ENCODE assay signal across 9 cellular contexts in the genomic region with DNA sequence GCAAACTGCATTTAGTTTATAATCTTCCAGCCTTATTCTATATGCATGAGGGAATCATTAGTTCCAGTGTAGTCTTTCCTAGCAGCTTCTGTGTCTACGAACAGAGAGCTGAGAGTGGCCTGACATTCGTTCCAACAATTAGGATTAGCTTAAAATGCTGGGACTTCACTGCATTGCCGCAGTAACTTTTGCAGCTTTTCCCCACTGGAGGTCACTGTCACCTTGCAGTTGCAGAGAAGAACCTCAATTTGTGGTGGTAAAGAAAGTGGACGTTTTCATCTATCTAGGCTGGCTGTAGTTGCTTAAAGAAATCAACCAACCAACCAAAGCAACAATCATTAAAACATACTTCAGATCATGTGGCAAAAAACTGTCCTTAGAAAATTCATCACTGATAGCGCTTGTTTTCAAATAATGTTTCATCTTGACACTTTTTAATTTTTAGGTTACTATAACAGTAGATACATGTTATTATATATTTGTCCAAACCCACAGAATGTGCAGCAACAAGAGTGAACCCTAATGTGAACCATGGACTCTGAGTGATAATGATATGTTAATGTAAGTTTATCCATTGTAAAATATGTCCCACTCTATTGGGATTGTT. TPM values are rescaled to one million over a fixed set of nuclear protein-coding genes. Genes with fewer than 3 reads are reported as not detected.
DNase-seq lines count a peak whose midpoint lies in the region; ATAC-seq and TF ChIP-seq lines count a peak whose summit lies in the region.
"Had no signal": no experiment of that assay in that cellular context is flagged by ENCODE, and none has a peak within 500 bp of the region (broad histone marks: within the 10 kb centered on the region; RNA-seq: fewer than 3 reads in every experiment).

No MANE protein-coding gene starts in this region.

- H3K36me3 ChIP-seq in GM23248 (ENCODE audit: low read depth): no peaks in the 10 kb centered on the region

- H3K36me3 Mint-ChIP-seq in CD4-positive, alpha-beta T cell (ENCODE audit: low read depth): no peaks in the 10 kb centered on the region

- H3K9me3 Mint-ChIP-seq in CD4-positive, alpha-beta T cell: no peaks in the 10 kb centered on the region
- H3K9me3 Mint-ChIP-seq: T-helper 1 cell treated with Interleukin-12 subunit alpha and Interleukin-12 subunit beta and Interleukin-4 antibody, amounts not matched to agents 30 μg/mL and 1 μg/mL, for 36 hours had no signal

- in situ Hi-C loops in GM23248 (cut with MboI): no loop called here

- peak; percentile 65 for TF ChIP-seq CTCF in CD4-positive, alpha-beta T cell (IDR thresholded peaks at IDR 0.05)

- H3K9ac ChIP-seq in GM23248: no peak overlapping the region

- H3K27me3 Mint-ChIP-seq in CD4-positive, alpha-beta T cell: peaks cover 4% of the 10 kb centered on the region

- peak overlapping the region; percentile 16; the same call in 1 of the 2 replicates for H2AFZ ChIP-seq in GM23248

- no peak overlapping the region for H3K27ac Mint-ChIP-seq in CD4-positive, alpha-beta T cell
- H3K27ac Mint-ChIP-seq: T-helper 1 cell treated with Interleukin-12 subunit alpha and Interleukin-12 subunit beta and Interleukin-4 antibody, amounts not matched to agents 30 μg/mL and 1 μg/mL, for 36 hours had no signal

- H3K4me1 ChIP-seq in GM23248 (ENCODE audit: insufficient read depth): peaks cover 3% of the 10 kb centered on the region; the same call in 1 of the 2 replicates

- H3K4me2 ChIP-seq in GM23248 (ENCODE audit: unreplicated experiment): no peak overlapping the region

- POLR2A ChIA-PET in CD4-positive, alpha-beta T cell (lab: Charles Lee): interaction anchor here (1.0 to 1.6 kb wide), 3 partner anchors 20 to 103 kb away, joined by 3 read pairs; a partner anchor contains a TSS

- no peaks in the 10 kb centered on the region for H3K9me3 ChIP-seq in CD4-positive, alpha-beta T cell (ENCODE audit: control insufficient read depth, low read length)
- no peaks in the 10 kb centered on the region for H3K9me3 ChIP-seq in GM23248 (ENCODE audit: low read depth)

- peak; percentile 21 to 50 (median 38) for DNase-seq in CD4-positive, alpha-beta T cell
- peak; percentile 71 for DNase-seq in GM23248
- DNase-seq in NCI-H774 (lab: John Stamatoyannopoulos, UW): peak; percentile 24
- peak; percentile 22 for DNase-seq in activated T-cell treated with anti-CD3 and anti-CD28 coated beads for 1 hour (ENCODE audit: low read depth)
- peak; percentile 53 for DNase-seq in fibroblast of gingiva (ENCODE audit: low read depth)
- DNase-seq in occipital lobe (lab: John Stamatoyannopoulos, UW): peak; percentile 37
- DNase-seq in NCI-H226: no peak
- DNase-seq in cortex of kidney (lab: John Stamatoyannopoulos, UW): no peak

- peaks cover 8% of the 10 kb centered on the region; the same call in 1 of the 2 replicates for H3F3A ChIP-seq in GM23248 (ENCODE audit: insufficient read depth)

- no peaks in the 10 kb centered on the region for H3K27me3 ChIP-seq in CD4-positive, alpha-beta T cell (ENCODE audit: control insufficient read depth, insufficient read depth, low read length)
- no peaks in the 10 kb centered on the region for H3K27me3 ChIP-seq in GM23248 (replicated peaks; ENCODE audit: insufficient read depth)

- H3K79me2 ChIP-seq in GM23248 (ENCODE audit: insufficient read depth): no peaks in the 10 kb centered on the region

- no peak overlapping the region for H3K4me3 Mint-ChIP-seq in CD4-positive, alpha-beta T cell
- H3K4me3 Mint-ChIP-seq: T-helper 1 cell treated with Interleukin-12 subunit alpha and Interleukin-12 subunit beta and Interleukin-4 antibody, amounts not matched to agents 30 μg/mL and 1 μg/mL, for 36 hours had no signal

- H3K27ac ChIP-seq in CD4-positive, alpha-beta T cell (ENCODE audit: low read depth, low read length): no peak overlapping the region
- H3K27ac ChIP-seq in GM23248: no peak overlapping the region

- no peaks in the 10 kb centered on the region for H3K4me1 Mint-ChIP-seq in CD4-positive, alpha-beta T cell (ENCODE audit: low read depth)

- WGBS in GM23248 (ENCODE audit: low coverage in 1 of 2, low lambda C conversion rate in 2 of 2, missing lambda C conversion rate in 2 of 2), 2 experiments: 22% methylated on average over 5 of the region's 5 CpGs

- intact Hi-C loops in CD4-positive, alpha-beta T cell (cut with DNase I, micrococcal nuclease): loop anchor here in 1 of 2 experiments (1.0 kb wide), 3 partner anchors 23 to 194 kb away; no protein-coding TSS in a partner anchor

- no peaks in the 10 kb centered on the region for H4K20me1 ChIP-seq in GM23248 (ENCODE audit: insufficient read depth)

- ATAC-seq in CD4-positive, alpha-beta T cell (ENCODE audit: poor library complexity): peak; percentile 75

- H3K9me2 ChIP-seq in GM23248 (ENCODE audit: insufficient read depth): no peaks in the 10 kb centered on the region

- CTCF ChIA-PET in CD4-positive, alpha-beta T cell (lab: Charles Lee): interaction anchor here (0.7 to 2.8 kb wide), 6 partner anchors 9 to 251 kb away, joined by 3 to 12 read pairs (median 6); a partner anchor contains a TSS

- no peak overlapping the region for H3K4me3 ChIP-seq in GM23248

RNA-seq across cellular contexts. Expression of a gene that starts 12.2 kb away (rescaled TPM):
- total RNA-seq in CD4-positive, alpha-beta T cell: 1 to 10 TPM; 1.6 to 2.0 TPM
- total RNA-seq in GM23248 (2014; rRNA removed; shearing (Covaris generic)): 0.43 and 0.51 TPM in 2 replicates
- polyA plus RNA-seq in GM23248 (2016; fragmentation: Nextera tagmentation; extraction: Ambion mirVana): 0.20 and 0.24 TPM in 2 replicates
- total RNA-seq in occipital lobe: 0.47 TPM

RNA-seq across cellular contexts. Expression of a gene that starts 26.7 kb away (rescaled TPM):
- 10 to 100 TPM; 22.4 to 25.2 TPM for total RNA-seq in CD4-positive, alpha-beta T cell
- 63.1 and 64.9 TPM in 2 replicates for total RNA-seq in GM23248 (2014; rRNA removed; shearing (Covaris generic))
- polyA plus RNA-seq in GM23248 (2016; fragmentation: Nextera tagmentation; extraction: Ambion mirVana): 16.8 and 17.0 TPM in 2 replicates
- total RNA-seq in occipital lobe: 48.7 TPM

Comparison
In these comparisons a context has a peak if more than half of its experiments do, and no peak if none do; other contexts are left out.
1. DNase-seq: peak in CD4-positive, alpha-beta T cell (10 of 10), GM23248 (single experiment), NCI-H774 (single experiment), activated T-cell treated with anti-CD3 and anti-CD28 coated beads for 1 hour (single experiment), fibroblast of gingiva (single experiment) and occipital lobe (single experiment); none in NCI-H226 (single experiment) and cortex of kidney (single experiment).